Comparison of ENCODE assay signal across 11 cellular contexts in the genomic region with DNA sequence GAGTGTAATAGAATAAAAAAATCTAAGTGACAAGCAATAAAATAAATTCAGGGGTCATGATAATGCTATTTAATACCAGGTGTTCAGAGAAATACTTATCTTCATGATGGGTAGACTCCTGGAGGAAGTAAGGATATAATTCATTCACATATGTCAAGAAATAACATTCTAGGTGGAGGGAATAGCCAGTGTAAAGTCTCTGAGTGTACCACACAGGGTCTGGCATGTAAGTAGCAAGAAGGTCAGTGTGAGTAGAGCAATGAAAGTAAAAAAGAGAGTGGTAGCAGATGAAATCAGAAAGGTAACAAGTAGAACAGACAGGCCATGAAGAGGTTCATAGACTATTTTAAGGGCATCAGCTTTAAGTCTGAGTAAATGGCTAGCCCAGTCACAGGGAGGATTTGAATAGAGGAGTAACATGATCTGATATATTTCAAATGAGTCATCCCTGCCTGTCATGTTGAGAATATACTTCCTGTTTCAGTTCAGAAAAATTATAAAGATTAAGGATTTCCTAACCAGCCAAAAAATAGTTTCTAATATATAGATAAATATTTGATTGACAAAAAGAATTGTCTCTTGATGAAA.
DNase-seq lines count a peak whose midpoint lies in the region; ATAC-seq lines count a peak whose summit lies in the region.
"Had no signal": no experiment of that assay in that cellular context is flagged by ENCODE, and none has a peak within 500 bp of the region (broad histone marks: within the 10 kb centered on the region; RNA-seq: fewer than 3 reads in every experiment).

No MANE protein-coding gene starts in this region.

- H3K9me3 Mint-ChIP-seq in activated CD8-positive, alpha-beta memory T cell treated with anti-CD3 and anti-CD28 coated beads, Interleukin-2, amount 10 ng/mL, durations not matched to agents 7 days and 5 days (ENCODE audit: low read depth), result peaks cover 5% of the 10 kb centered on the region

- no peak overlapping the region for H3K27ac Mint-ChIP-seq in activated CD8-positive, alpha-beta memory T cell treated with anti-CD3 and anti-CD28 coated beads, Interleukin-2, amount 10 ng/mL, durations not matched to agents 7 days and 5 days

- no peaks in the 10 kb centered on the region for H3K36me3 Mint-ChIP-seq in activated CD8-positive, alpha-beta memory T cell treated with anti-CD3 and anti-CD28 coated beads, Interleukin-2, amount 10 ng/mL, durations not matched to agents 7 days and 5 days

- DNase-seq in COLO668 (lab: John Stamatoyannopoulos, UW; ENCODE audit: unreplicated experiment) (peak; percentile 25), NOMO-1 treated with DMSO at 0.1 percent for 48 hours (lab: John Stamatoyannopoulos, UW; ENCODE audit: unreplicated experiment) (peak; percentile 89), fibroblast of gingiva (ENCODE audit: low read depth) (peak; percentile 41), nucleus accumbens (lab: John Stamatoyannopoulos, UW) (no peak), midbrain (lab: John Stamatoyannopoulos, UW) (no peak)
- DNase-seq in stimulated activated CD4-positive, alpha-beta T cell treated with anti-CD3 and anti-CD28 coated beads, Interleukin-12 subunit alpha, Interleukin-12 subunit beta, amount 100 ng/mL, for 4 hours, result no peak
- DNase-seq in activated CD8-positive, alpha-beta memory T cell treated with anti-CD3 and anti-CD28 coated beads, Interleukin-2, amount 10 ng/mL, durations not matched to agents 7 days and 5 days, result no peak
- DNase-seq: NCI-H1105 treated with DMSO at 0.1 percent for 48 hours, sigmoid colon, thyroid gland had no signal

- no peak overlapping the region for H3K4me3 Mint-ChIP-seq in activated CD8-positive, alpha-beta memory T cell treated with anti-CD3 and anti-CD28 coated beads, Interleukin-2, amount 10 ng/mL, durations not matched to agents 7 days and 5 days

- CTCF ChIA-PET in activated CD8-positive, alpha-beta memory T cell treated with anti-CD3 and anti-CD28 coated beads, Interleukin-2, amount 10 ng/mL, durations not matched to agents 7 days and 5 days (lab: Charles Lee), result no interaction called here

- ATAC-seq in HG02973 (IDR thresholded peaks at IDR 0.05; ENCODE audit: unreplicated experiment), result peak; percentile 81
- no peak for ATAC-seq in activated CD8-positive, alpha-beta memory T cell treated with anti-CD3 and anti-CD28 coated beads, Interleukin-2, amount 10 ng/mL, durations not matched to agents 7 days and 5 days

- H3K4me1 Mint-ChIP-seq in activated CD8-positive, alpha-beta memory T cell treated with anti-CD3 and anti-CD28 coated beads, Interleukin-2, amount 10 ng/mL, durations not matched to agents 7 days and 5 days, result no peaks in the 10 kb centered on the region

- no peaks in the 10 kb centered on the region for H3K27me3 Mint-ChIP-seq in activated CD8-positive, alpha-beta memory T cell treated with anti-CD3 and anti-CD28 coated beads, Interleukin-2, amount 10 ng/mL, durations not matched to agents 7 days and 5 days

Comparison
In these comparisons a context has a peak if more than half of its experiments do, and no peak if none do; other contexts are left out.
1. DNase-seq: peak in COLO668 (single experiment), NOMO-1 treated with DMSO at 0.1 percent for 48 hours (single experiment) and fibroblast of gingiva (single experiment); none in stimulated activated CD4-positive, alpha-beta T cell treated with anti-CD3 and anti-CD28 coated beads, Interleukin-12 subunit alpha, Interleukin-12 subunit beta, amount 100 ng/mL, for 4 hours (single experiment), nucleus accumbens (0 of 56), activated CD8-positive, alpha-beta memory T cell treated with anti-CD3 and anti-CD28 coated beads, Interleukin-2, amount 10 ng/mL, durations not matched to agents 7 days and 5 days (single experiment) and midbrain (single experiment).